18 cellular contexts compared by ENCODE assay signal in genomic region chr3:47015151-47015550, GRCh38. TPM values are rescaled to one million over a fixed set of nuclear protein-coding genes. Genes with fewer than 3 reads are reported as not detected.
DNase-seq lines count a peak whose midpoint lies in the region; ATAC-seq and TF ChIP-seq lines count a peak whose summit lies in the region.
"Had no signal": no experiment of that assay in that cellular context is flagged by ENCODE, and none has a peak within 500 bp of the region (broad histone marks: within the 10 kb centered on the region; RNA-seq: fewer than 3 reads in every experiment).

No MANE protein-coding gene starts in this region.

- H3K4me3 ChIP-seq in CD4-positive, alpha-beta memory T cell (ENCODE audit: low read length in 2 of 2) = no peak overlapping the region
- no peak overlapping the region for H3K4me3 ChIP-seq in naive thymus-derived CD4-positive, alpha-beta T cell (ENCODE audit: low read length)
- H3K4me3 ChIP-seq: adrenal gland, lung, right atrium auricular region, stomach had no signal

- no peaks in the 10 kb centered on the region for H3K27me3 Mint-ChIP-seq in T-helper 2 cell treated with Interferon-gamma antibody and Interleukin-4, amounts not matched to agents 5 μg/mL and 100 μg/mL, for 36 hours (ENCODE audit: low read depth)
- no peaks in the 10 kb centered on the region for H3K27me3 Mint-ChIP-seq in CD4-positive, alpha-beta memory T cell
- no peaks in the 10 kb centered on the region for H3K27me3 Mint-ChIP-seq in WTC11 (ENCODE audit: low read depth)
- H3K27me3 Mint-ChIP-seq in naive thymus-derived CD4-positive, alpha-beta T cell = no peaks in the 10 kb centered on the region

- no peak for DNase-seq in T-helper 2 cell treated with Interferon-gamma antibody and Interleukin-4, amounts not matched to agents 5 μg/mL and 100 μg/mL, for 36 hours (ENCODE audit: low spot score)
- DNase-seq in T-helper 2 cell (no peak), WTC11 (ENCODE audit: low spot score) (no peak)
- no peak for DNase-seq in CD4-positive, alpha-beta memory T cell
- no peak for DNase-seq in naive thymus-derived CD4-positive, alpha-beta T cell
- DNase-seq: 8988T, AML-193, KBM-7, NCI-H146, NCI-H524 treated with DMSO at 0.1 percent for 48 hours, stomach, trophoblast cell had no signal

- intact Hi-C loops in CD4-positive, alpha-beta memory T cell (cut with micrococcal nuclease) = no loop called here
- intact Hi-C loops in naive thymus-derived CD4-positive, alpha-beta T cell (cut with micrococcal nuclease) = loop anchor here in 1 of 2 donors (5.0 kb wide), 1 partner anchor 307 kb away; no protein-coding TSS in a partner anchor

- ATAC-seq in WTC11 (no peak), HG03521 (IDR thresholded peaks at IDR 0.05; ENCODE audit: unreplicated experiment) (no peak), HG03378 (IDR thresholded peaks at IDR 0.05; ENCODE audit: unreplicated experiment) (no peak), GM21619 (IDR thresholded peaks at IDR 0.05; ENCODE audit: unreplicated experiment) (no peak)
- no peak for ATAC-seq in naive thymus-derived CD4-positive, alpha-beta T cell

- no peak overlapping the region for H3K27ac ChIP-seq in CD4-positive, alpha-beta memory T cell (ENCODE audit: low read depth, low read length)
- H3K27ac ChIP-seq in naive thymus-derived CD4-positive, alpha-beta T cell (ENCODE audit: low read depth, low read length) = no peak overlapping the region
- H3K27ac ChIP-seq: right atrium auricular region had no signal

- H3K4me1 Mint-ChIP-seq in T-helper 2 cell treated with Interferon-gamma antibody and Interleukin-4, amounts not matched to agents 5 μg/mL and 100 μg/mL, for 36 hours (ENCODE audit: low read depth) = peaks cover 45% of the 10 kb centered on the region
- H3K4me1 Mint-ChIP-seq in CD4-positive, alpha-beta memory T cell = peaks cover 24 to 51% (median 33%) of the 10 kb centered on the region in 4 donors
- H3K4me1 Mint-ChIP-seq in WTC11 = peaks cover 10% of the 10 kb centered on the region
- H3K4me1 Mint-ChIP-seq in naive thymus-derived CD4-positive, alpha-beta T cell = peaks cover 28 to 64% (median 33%) of the 10 kb centered on the region in 7 donors

- H3K9me3 Mint-ChIP-seq in T-helper 2 cell treated with Interferon-gamma antibody and Interleukin-4, amounts not matched to agents 5 μg/mL and 100 μg/mL, for 36 hours = no peaks in the 10 kb centered on the region
- H3K9me3 Mint-ChIP-seq in CD4-positive, alpha-beta memory T cell = peaks cover 0 to 3% (median 0%) of the 10 kb centered on the region in 8 donors
- no peaks in the 10 kb centered on the region for H3K9me3 Mint-ChIP-seq in WTC11
- peaks cover 0 to 1% (median 0%) of the 10 kb centered on the region in 11 donors for H3K9me3 Mint-ChIP-seq in naive thymus-derived CD4-positive, alpha-beta T cell

- H3K4me1 ChIP-seq in CD4-positive, alpha-beta memory T cell (ENCODE audit: insufficient read depth, low read length) = peaks cover 21% of the 10 kb centered on the region
- H3K4me1 ChIP-seq in naive thymus-derived CD4-positive, alpha-beta T cell (ENCODE audit: control insufficient read depth in 2 of 2, insufficient read depth in 2 of 2, low read length in 2 of 2) = peaks cover 7 to 18% of the 10 kb centered on the region in 2 donors

- no peak for TF ChIP-seq CTCF in WTC11 (IDR thresholded peaks at IDR 0.05)

- no peaks in the 10 kb centered on the region for H3K9me3 ChIP-seq in CD4-positive, alpha-beta memory T cell (ENCODE audit: control insufficient read depth in 1 of 2, low read length in 2 of 2)
- no peaks in the 10 kb centered on the region for H3K9me3 ChIP-seq in naive thymus-derived CD4-positive, alpha-beta T cell (ENCODE audit: control insufficient read depth in 2 of 3, low read length in 3 of 3)
- H3K9me3 ChIP-seq: adrenal gland, right atrium auricular region, stomach had no signal

- H3K36me3 ChIP-seq in CD4-positive, alpha-beta memory T cell (ENCODE audit: insufficient read depth, low read length) = peaks cover 6% of the 10 kb centered on the region
- H3K36me3 ChIP-seq in naive thymus-derived CD4-positive, alpha-beta T cell (ENCODE audit: control insufficient read depth in 2 of 3, insufficient read depth in 3 of 3, low read length in 3 of 3) = peaks cover 3 to 44% (median 14%) of the 10 kb centered on the region in 3 experiments

- H3K36me3 Mint-ChIP-seq in T-helper 2 cell treated with Interferon-gamma antibody and Interleukin-4, amounts not matched to agents 5 μg/mL and 100 μg/mL, for 36 hours (ENCODE audit: low read depth) = peaks cover 45% of the 10 kb centered on the region
- H3K36me3 Mint-ChIP-seq in CD4-positive, alpha-beta memory T cell = peaks cover 12 to 63% of the 10 kb centered on the region in 2 donors
- peaks cover 23% of the 10 kb centered on the region for H3K36me3 Mint-ChIP-seq in WTC11
- peaks cover 0 to 35% (median 11%) of the 10 kb centered on the region in 5 donors for H3K36me3 Mint-ChIP-seq in naive thymus-derived CD4-positive, alpha-beta T cell

- CTCF ChIA-PET in CD4-positive, alpha-beta memory T cell (lab: Charles Lee; ENCODE audit: partially characterized antibody) = no interaction called here
- CTCF ChIA-PET in WTC11 (lab: Charles Lee) = interaction anchor here (1.1 kb wide), 2 partner anchors 48 to 92 kb away, joined by 3 read pairs; no protein-coding TSS in a partner anchor
- CTCF ChIA-PET in naive thymus-derived CD4-positive, alpha-beta T cell (lab: Charles Lee) = no interaction called here

- POLR2A ChIA-PET in CD4-positive, alpha-beta memory T cell (lab: Charles Lee; ENCODE audit: partially characterized antibody) = no interaction called here
- POLR2A ChIA-PET in WTC11 (lab: Charles Lee) = interaction anchor here (0.5 kb wide), 1 partner anchor 446 kb away, joined by 3 read pairs; no protein-coding TSS in a partner anchor
- POLR2A ChIA-PET in naive thymus-derived CD4-positive, alpha-beta T cell (lab: Charles Lee) = no interaction called here

- peak overlapping the region; percentile 16 for H3K27ac Mint-ChIP-seq in T-helper 2 cell treated with Interferon-gamma antibody and Interleukin-4, amounts not matched to agents 5 μg/mL and 100 μg/mL, for 36 hours
- peak overlapping the region in 5 of 7 donors; percentile 7 to 86 (median 19) for H3K27ac Mint-ChIP-seq in CD4-positive, alpha-beta memory T cell
- H3K27ac Mint-ChIP-seq in WTC11 = peak overlapping the region; percentile 57
- peak overlapping the region in 7 of 9 donors; percentile 6 to 82 (median 56) for H3K27ac Mint-ChIP-seq in naive thymus-derived CD4-positive, alpha-beta T cell

- no peak overlapping the region for H3K4me3 Mint-ChIP-seq in T-helper 2 cell treated with Interferon-gamma antibody and Interleukin-4, amounts not matched to agents 5 μg/mL and 100 μg/mL, for 36 hours
- H3K4me3 Mint-ChIP-seq in CD4-positive, alpha-beta memory T cell = no peak overlapping the region
- no peak overlapping the region for H3K4me3 Mint-ChIP-seq in WTC11
- H3K4me3 Mint-ChIP-seq in naive thymus-derived CD4-positive, alpha-beta T cell = no peak overlapping the region

- no peaks in the 10 kb centered on the region for H3K27me3 ChIP-seq in CD4-positive, alpha-beta memory T cell (ENCODE audit: insufficient read depth, low read length)
- no peaks in the 10 kb centered on the region for H3K27me3 ChIP-seq in naive thymus-derived CD4-positive, alpha-beta T cell (ENCODE audit: control insufficient read depth in 2 of 2, insufficient read depth in 2 of 2, low read length in 2 of 2)
- H3K27me3 ChIP-seq: adrenal gland, right atrium auricular region, stomach had no signal

TF ChIP-seq in WTC11, 78 proteins besides CTCF, POLR2A, EP300 and RAD21 (continues in another document):
- TF ChIP-seq RELA (CRISPR knock-in tag; IDR thresholded peaks at IDR 0.05; ENCODE audit: borderline replicate concordance) (no peak), ATF1 (CRISPR knock-in tag; IDR thresholded peaks at IDR 0.05) (no peak), ZNF121 (CRISPR knock-in tag; IDR thresholded peaks at IDR 0.05) (no peak), CBFB (CRISPR knock-in tag; IDR thresholded peaks at IDR 0.05; ENCODE audit: low read depth) (no peak), NR2C2 (CRISPR knock-in tag; IDR thresholded peaks at IDR 0.05) (no peak), NFE2L1 (CRISPR knock-in tag; IDR thresholded peaks at IDR 0.05) (no peak), TEAD4 (CRISPR knock-in tag; IDR thresholded peaks at IDR 0.05) (no peak)
- TF ChIP-seq, protein P1, sequence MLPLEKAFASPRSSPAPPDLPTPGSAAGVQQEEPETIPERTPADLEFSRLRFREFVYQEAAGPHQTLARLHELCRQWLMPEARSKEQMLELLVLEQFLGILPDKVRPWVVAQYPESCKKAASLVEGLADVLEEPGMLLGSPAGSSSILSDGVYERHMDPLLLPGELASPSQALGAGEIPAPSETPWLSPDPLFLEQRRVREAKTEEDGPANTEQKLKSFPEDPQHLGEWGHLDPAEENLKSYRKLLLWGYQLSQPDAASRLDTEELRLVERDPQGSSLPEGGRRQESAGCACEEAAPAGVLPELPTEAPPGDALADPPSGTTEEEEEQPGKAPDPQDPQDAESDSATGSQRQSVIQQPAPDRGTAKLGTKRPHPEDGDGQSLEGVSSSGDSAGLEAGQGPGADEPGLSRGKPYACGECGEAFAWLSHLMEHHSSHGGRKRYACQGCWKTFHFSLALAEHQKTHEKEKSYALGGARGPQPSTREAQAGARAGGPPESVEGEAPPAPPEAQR (CRISPR knock-in tag; IDR thresholded peaks at IDR 0.05) = no peak
- TF ChIP-seq, protein P2, sequence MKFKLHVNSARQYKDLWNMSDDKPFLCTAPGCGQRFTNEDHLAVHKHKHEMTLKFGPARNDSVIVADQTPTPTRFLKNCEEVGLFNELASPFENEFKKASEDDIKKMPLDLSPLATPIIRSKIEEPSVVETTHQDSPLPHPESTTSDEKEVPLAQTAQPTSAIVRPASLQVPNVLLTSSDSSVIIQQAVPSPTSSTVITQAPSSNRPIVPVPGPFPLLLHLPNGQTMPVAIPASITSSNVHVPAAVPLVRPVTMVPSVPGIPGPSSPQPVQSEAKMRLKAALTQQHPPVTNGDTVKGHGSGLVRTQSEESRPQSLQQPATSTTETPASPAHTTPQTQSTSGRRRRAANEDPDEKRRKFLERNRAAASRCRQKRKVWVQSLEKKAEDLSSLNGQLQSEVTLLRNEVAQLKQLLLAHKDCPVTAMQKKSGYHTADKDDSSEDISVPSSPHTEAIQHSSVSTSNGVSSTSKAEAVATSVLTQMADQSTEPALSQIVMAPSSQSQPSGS (CRISPR knock-in tag; IDR thresholded peaks at IDR 0.05; ENCODE audit: borderline replicate concordance, low read depth) = no peak

RNA-seq across cellular contexts. Expression of gene NBEAL2, which starts 35.7 kb away (rescaled TPM):
- total RNA-seq in CD4-positive, alpha-beta memory T cell = 100 to 1,000 TPM; 144 to 147 TPM
- polyA plus RNA-seq in CD4-positive, alpha-beta memory T cell = 10 to 100 TPM in 1 of 2 donors, 1 to 10 TPM in 1; 4.5 to 16.0 TPM
- 64.0 to 80.0 TPM (median 64.3 TPM) in 3 replicates for total RNA-seq in WTC11 (2021)
- 100 to 1,000 TPM in 2 of 5 experiments, 10 to 100 TPM in 3; 48.8 to 289 (median 94.0) TPM for total RNA-seq in naive thymus-derived CD4-positive, alpha-beta T cell
- polyA plus RNA-seq in naive thymus-derived CD4-positive, alpha-beta T cell = 1 to 10 TPM; 1.7 to 4.9 TPM

RNA-seq across cellular contexts. Expression of gene CCDC12, which starts 38.6 kb away (rescaled TPM):
- total RNA-seq in CD4-positive, alpha-beta memory T cell = 10 to 100 TPM; 59.3 to 59.4 TPM
- polyA plus RNA-seq in CD4-positive, alpha-beta memory T cell = 100 to 1,000 TPM in 1 of 2 donors, 10 to 100 TPM in 1; 86.5 to 102 TPM
- total RNA-seq in WTC11 (2021) = 50.3 to 59.1 TPM (median 55.9 TPM) in 3 replicates
- total RNA-seq in naive thymus-derived CD4-positive, alpha-beta T cell = 10 to 100 TPM; 51.6 to 61.5 (median 56.9) TPM
- 100 to 1,000 TPM in 1 of 2 donors, 10 to 100 TPM in 1; 88.2 to 115 TPM for polyA plus RNA-seq in naive thymus-derived CD4-positive, alpha-beta T cell
